11 cellular contexts compared by ENCODE assay signal in the genomic region with DNA sequence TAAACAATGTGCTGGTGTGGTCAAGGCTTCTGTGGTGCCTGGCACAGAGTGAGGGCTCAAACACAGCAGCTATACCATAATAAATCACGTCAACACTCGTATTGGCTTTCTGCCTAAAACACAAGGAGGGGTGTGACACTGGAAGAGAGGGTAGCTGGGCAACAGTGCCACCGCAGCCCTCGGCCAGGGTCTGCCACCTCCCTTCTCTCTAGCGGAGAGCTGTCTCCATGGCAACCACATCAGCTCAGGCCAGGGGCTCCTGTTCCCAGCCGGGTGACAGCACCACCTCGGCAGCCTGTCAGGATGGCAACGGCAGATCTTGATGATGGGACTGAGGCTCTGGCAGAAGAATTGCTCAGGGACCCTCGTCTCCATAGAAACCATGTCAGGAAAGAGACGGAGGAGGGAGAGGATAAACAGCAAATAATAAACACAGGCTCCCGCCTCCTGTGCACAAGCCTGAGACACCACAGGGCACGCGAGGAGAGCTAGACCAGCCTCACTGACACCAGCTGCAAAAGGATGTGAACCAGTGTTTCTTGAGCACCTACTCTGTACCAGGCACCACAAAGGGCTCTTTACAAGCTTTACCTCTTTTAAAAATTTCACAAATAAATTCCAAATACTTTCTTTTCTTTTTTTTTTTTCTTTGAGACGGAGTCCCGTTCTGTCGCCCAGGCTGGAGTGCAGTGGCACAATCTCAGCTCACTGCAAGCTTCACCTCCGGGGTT. TPM values are rescaled to one million over a fixed set of nuclear protein-coding genes. Genes with fewer than 3 reads are reported as not detected.
A peak's percentile ranks its signal among the peaks of the same experiment; 100 is the strongest.
DNase-seq lines count a peak whose midpoint lies in the region; ATAC-seq, FAIRE-seq and TF ChIP-seq lines count a peak whose summit lies in the region.
"Had no signal": no experiment of that assay in that cellular context is flagged by ENCODE, and none has a peak within 500 bp of the region (broad histone marks: within the 10 kb centered on the region; RNA-seq: fewer than 3 reads in every experiment).

No MANE protein-coding gene starts in this region.

- TF ChIP-seq CTCF in nephron progenitor cell (IDR thresholded peaks at IDR 0.05) (no peak), testis (IDR thresholded peaks at IDR 0.05) (no peak)

- peaks cover 2% of the 10 kb centered on the region for H3K27me3 Mint-ChIP-seq in nephron progenitor cell (ENCODE audit: low read depth, poor library complexity)
- H3K27me3 Mint-ChIP-seq in T-helper 2 cell treated with Interferon-gamma antibody and Interleukin-4, amounts not matched to agents 5 μg/mL and 100 μg/mL, for 36 hours (ENCODE audit: low read depth) = no peaks in the 10 kb centered on the region

- DNase-seq in DMS153 (lab: John Stamatoyannopoulos, UW) (peak; percentile 47), NCI-H1694 treated with DMSO at 0.1 percent for 48 hours (lab: John Stamatoyannopoulos, UW) (peak; percentile 20), nephron progenitor cell (peak; percentile 22), H54 (ENCODE audit: insufficient read length, low spot score) (no peak), testis (no peak), HCEC 1CT (no peak)
- no peak for DNase-seq in T-helper 2 cell treated with Interferon-gamma antibody and Interleukin-4, amounts not matched to agents 5 μg/mL and 100 μg/mL, for 36 hours (ENCODE audit: low spot score)
- DNase-seq: dermis blood vessel endothelial cell; stimulated activated CD4-positive, alpha-beta T cell treated with anti-CD3 and anti-CD28 coated beads, Interleukin-2, amount 100 ng/mL, for 48 hours had no signal

- H3K4me1 Mint-ChIP-seq in nephron progenitor cell = peaks cover 9% of the 10 kb centered on the region
- peaks cover 15% of the 10 kb centered on the region for H3K4me1 Mint-ChIP-seq in T-helper 2 cell treated with Interferon-gamma antibody and Interleukin-4, amounts not matched to agents 5 μg/mL and 100 μg/mL, for 36 hours (ENCODE audit: low read depth)

- no peaks in the 10 kb centered on the region for H3K27me3 ChIP-seq in testis

- ATAC-seq in SK-N-SH treated with all-trans-retinoic acid at 6 μM for 48 hours = peak; percentile 44; the same call in 2 of the 3 replicates

- 60 to 64% methylated on average over 15 to 17 of the region's 17 CpGs for WGBS in testis, 2 donors

- no peaks in the 10 kb centered on the region for H3K9me3 Mint-ChIP-seq in nephron progenitor cell
- H3K9me3 Mint-ChIP-seq in T-helper 2 cell treated with Interferon-gamma antibody and Interleukin-4, amounts not matched to agents 5 μg/mL and 100 μg/mL, for 36 hours = no peaks in the 10 kb centered on the region

- H3K27ac ChIP-seq in testis = no peak overlapping the region

- H3K9me3 ChIP-seq in testis = no peaks in the 10 kb centered on the region
- H3K9me3 ChIP-seq: HAP-1 had no signal

- FAIRE-seq in H54 (lab: Jason Lieb, UNC) = no peak

- H3K4me3 Mint-ChIP-seq in nephron progenitor cell = no peak overlapping the region
- no peak overlapping the region for H3K4me3 Mint-ChIP-seq in T-helper 2 cell treated with Interferon-gamma antibody and Interleukin-4, amounts not matched to agents 5 μg/mL and 100 μg/mL, for 36 hours

- H3K4me1 ChIP-seq in testis = peaks cover 52% of the 10 kb centered on the region

- no peaks in the 10 kb centered on the region for H3K36me3 ChIP-seq in testis (ENCODE audit: low read depth, missing control alignments)

- no peak overlapping the region for H3K4me3 ChIP-seq in testis
- H3K4me3 ChIP-seq: HAP-1 had no signal

- peaks cover 56% of the 10 kb centered on the region for H3K36me3 Mint-ChIP-seq in nephron progenitor cell (ENCODE audit: low read depth)
- H3K36me3 Mint-ChIP-seq in T-helper 2 cell treated with Interferon-gamma antibody and Interleukin-4, amounts not matched to agents 5 μg/mL and 100 μg/mL, for 36 hours (ENCODE audit: low read depth) = peaks cover 2% of the 10 kb centered on the region

- intact Hi-C loops in testis (cut with DNase I; ENCODE audit: low total_unique reads) = no loop called here

- TF ChIP-seq POLR2A in H54 (IDR thresholded peaks at IDR 0.05; ENCODE audit: low read depth, low read length) (no peak), testis (IDR thresholded peaks at IDR 0.05) (no peak)

- H3K27ac Mint-ChIP-seq in nephron progenitor cell = no peak overlapping the region
- no peak overlapping the region for H3K27ac Mint-ChIP-seq in T-helper 2 cell treated with Interferon-gamma antibody and Interleukin-4, amounts not matched to agents 5 μg/mL and 100 μg/mL, for 36 hours

TF ChIP-seq in SK-N-SH treated with all-trans-retinoic acid at 6 μM for 48 hours, 23 proteins besides CTCF, POLR2A, EP300 and RAD21:
- TF ChIP-seq, protein P1, sequence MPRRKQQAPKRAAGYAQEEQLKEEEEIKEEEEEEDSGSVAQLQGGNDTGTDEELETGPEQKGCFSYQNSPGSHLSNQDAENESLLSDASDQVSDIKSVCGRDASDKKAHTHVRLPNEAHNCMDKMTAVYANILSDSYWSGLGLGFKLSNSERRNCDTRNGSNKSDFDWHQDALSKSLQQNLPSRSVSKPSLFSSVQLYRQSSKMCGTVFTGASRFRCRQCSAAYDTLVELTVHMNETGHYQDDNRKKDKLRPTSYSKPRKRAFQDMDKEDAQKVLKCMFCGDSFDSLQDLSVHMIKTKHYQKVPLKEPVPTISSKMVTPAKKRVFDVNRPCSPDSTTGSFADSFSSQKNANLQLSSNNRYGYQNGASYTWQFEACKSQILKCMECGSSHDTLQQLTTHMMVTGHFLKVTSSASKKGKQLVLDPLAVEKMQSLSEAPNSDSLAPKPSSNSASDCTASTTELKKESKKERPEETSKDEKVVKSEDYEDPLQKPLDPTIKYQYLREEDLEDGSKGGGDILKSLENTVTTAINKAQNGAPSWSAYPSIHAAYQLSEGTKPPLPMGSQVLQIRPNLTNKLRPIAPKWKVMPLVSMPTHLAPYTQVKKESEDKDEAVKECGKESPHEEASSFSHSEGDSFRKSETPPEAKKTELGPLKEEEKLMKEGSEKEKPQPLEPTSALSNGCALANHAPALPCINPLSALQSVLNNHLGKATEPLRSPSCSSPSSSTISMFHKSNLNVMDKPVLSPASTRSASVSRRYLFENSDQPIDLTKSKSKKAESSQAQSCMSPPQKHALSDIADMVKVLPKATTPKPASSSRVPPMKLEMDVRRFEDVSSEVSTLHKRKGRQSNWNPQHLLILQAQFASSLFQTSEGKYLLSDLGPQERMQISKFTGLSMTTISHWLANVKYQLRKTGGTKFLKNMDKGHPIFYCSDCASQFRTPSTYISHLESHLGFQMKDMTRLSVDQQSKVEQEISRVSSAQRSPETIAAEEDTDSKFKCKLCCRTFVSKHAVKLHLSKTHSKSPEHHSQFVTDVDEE (CRISPR knock-in tag; IDR thresholded peaks at IDR 0.05) = 0 out of 2 replicates have a peak, but pooled peaks have one; percentile 5
- no peak for TF ChIP-seq CSDC2 (CRISPR knock-in tag; IDR thresholded peaks at IDR 0.05)

RNA-seq across cellular contexts. Expression of a gene that starts 50.4 kb away (rescaled TPM):
- total RNA-seq in testis = 1 to 10 TPM; 2.8 to 3.4 TPM
- polyA plus RNA-seq in testis (ENCODE audit: insufficient read depth, low read depth, low replicate concordance) = 2.9 TPM

RNA-seq across cellular contexts. Expression of a gene that starts 52.0 kb away (rescaled TPM):
- total RNA-seq in testis = 10 to 100 TPM; 24.6 to 30.2 TPM
- polyA plus RNA-seq in testis (ENCODE audit: insufficient read depth, low read depth, low replicate concordance) = 38.6 TPM

Comparison
In these comparisons a context has a peak if more than half of its experiments do, and no peak if none do; other contexts are left out.
1. DNase-seq: peak in DMS153 (single experiment), NCI-H1694 treated with DMSO at 0.1 percent for 48 hours (single experiment) and nephron progenitor cell (single experiment); none in H54 (single experiment), testis (single experiment), T-helper 2 cell treated with Interferon-gamma antibody and Interleukin-4, amounts not matched to agents 5 μg/mL and 100 μg/mL, for 36 hours (single experiment) and HCEC 1CT (single experiment).